ENCODE assay signal across 23 cellular contexts in genomic region chr11:95850137-95850536, GRCh38. TPM values are rescaled to one million over a fixed set of nuclear protein-coding genes. Genes with fewer than 3 reads are reported as not detected.
DNase-seq lines count a peak whose midpoint lies in the region; ATAC-seq, FAIRE-seq and TF ChIP-seq lines count a peak whose summit lies in the region.
"Had no signal": no experiment of that assay in that cellular context is flagged by ENCODE, and none has a peak within 500 bp of the region (broad histone marks: within the 10 kb centered on the region; RNA-seq: fewer than 3 reads in every experiment).

No MANE protein-coding gene starts in this region.

- H3K4me3 ChIP-seq in ACC112 (ENCODE audit: low read depth, low read length) (no peak overlapping the region), PC-9 (no peak overlapping the region), fibroblast of mammary gland (ENCODE audit: control insufficient read depth, low read depth, low read length) (no peak overlapping the region)
- H3K4me3 ChIP-seq: K562, SJCRH30 had no signal

- H3K36me3 Mint-ChIP-seq in stimulated activated memory B cell treated with anti-CD40 and anti-IgM and Interleukin-4, amounts not matched to agents 10 μg/mL and 1 μg/mL and 100 μg/mL, for 72 hours = peaks cover 15% of the 10 kb centered on the region

- no peak overlapping the region for H3K4me2 ChIP-seq in PC-9

- H2AFZ ChIP-seq in ACC112 (ENCODE audit: low read length, unreplicated experiment) = no peak overlapping the region
- H2AFZ ChIP-seq in PC-9 = no peak overlapping the region

- H3K9me2 ChIP-seq in PC-9 (ENCODE audit: insufficient read depth) = no peaks in the 10 kb centered on the region

- peak overlapping the region; percentile 9 for H3K27ac Mint-ChIP-seq in stimulated activated memory B cell treated with anti-CD40 and anti-IgM and Interleukin-4, amounts not matched to agents 10 μg/mL and 1 μg/mL and 100 μg/mL, for 72 hours

- peaks cover 23% of the 10 kb centered on the region for H3K4me1 ChIP-seq in ACC112 (ENCODE audit: control insufficient read depth, insufficient read depth, low read length, unreplicated experiment)
- no peaks in the 10 kb centered on the region; the same call in 1 of the 2 replicates for H3K4me1 ChIP-seq in PC-9 (replicated peaks; ENCODE audit: insufficient read depth)
- H3K4me1 ChIP-seq: SJCRH30 had no signal

- no peaks in the 10 kb centered on the region for H3K27me3 ChIP-seq in ACC112 (ENCODE audit: insufficient read depth, low read length)
- no peaks in the 10 kb centered on the region for H3K27me3 ChIP-seq in PC-9 (ENCODE audit: insufficient read depth, low read depth)
- H3K27me3 ChIP-seq: SJCRH30 had no signal

- H3K79me2 ChIP-seq in ACC112 (ENCODE audit: control insufficient read depth, insufficient read depth, low read length, unreplicated experiment) (no peaks in the 10 kb centered on the region), PC-9 (ENCODE audit: low read depth) (no peaks in the 10 kb centered on the region)

- no peaks in the 10 kb centered on the region for H3K9me3 Mint-ChIP-seq in stimulated activated memory B cell treated with anti-CD40 and anti-IgM and Interleukin-4, amounts not matched to agents 10 μg/mL and 1 μg/mL and 100 μg/mL, for 72 hours
- H3K9me3 Mint-ChIP-seq: CD8-positive, alpha-beta memory T cell had no signal

- no peak for DNase-seq in PC-9
- peak; percentile 27 for DNase-seq in fibroblast of mammary gland (ENCODE audit: low read depth)
- DNase-seq in NCI-H187 treated with DMSO at 0.1 percent for 48 hours (lab: John Stamatoyannopoulos, UW) = no peak
- no peak for DNase-seq in frontal cortex (ENCODE audit: low spot score in 2 of 2)
- no peak for DNase-seq in HTR-8/SVneo (ENCODE audit: insufficient read length, low spot score)
- DNase-seq: 8988T; Calu3; CD8-positive, alpha-beta memory T cell; DMS153; NCI-H1092; NCI-H1436; NCI-H2029; NCI-H524; NCI-H774; NK-92 treated with Interleukin-12 subunit alpha and Interleukin-12 subunit beta, amount 100 ng/mL, for 24 hours; SJCRH30 had no signal

- TF ChIP-seq CTCF in PC-9 (conservative IDR thresholded peaks at IDR 0.05) (no peak), fibroblast of mammary gland (conservative IDR thresholded peaks at IDR 0.05; ENCODE audit: control insufficient read depth, insufficient read depth, low read depth, low read length) (no peak)

- POLR2A ChIA-PET in PC-9 (lab: Charles Lee; ENCODE audit: unreplicated experiment) = no interaction called here

- intact Hi-C loops in PC-9 (cut with micrococcal nuclease; ENCODE audit: unreplicated experiment) = no loop called here

- FAIRE-seq in frontal cortex (lab: Jason Lieb, UNC) = no peak
- FAIRE-seq in HTR-8/SVneo (lab: Jason Lieb, UNC) = no peak
- FAIRE-seq: G401.6, H54, K562, RCC 7860 had no signal

- no TSS peak for BruUV-seq in PC-9 (replicated peaks; lab: Mats Ljungman, UMichigan)

- H3K27ac ChIP-seq in ACC112 (ENCODE audit: low read depth, low read length) = peak overlapping the region; percentile 83
- peak overlapping the region; percentile 16 for H3K27ac ChIP-seq in PC-9
- H3K27ac ChIP-seq: C4-2B, SJCRH30 had no signal

- no peaks in the 10 kb centered on the region for H4K20me1 ChIP-seq in PC-9 (ENCODE audit: insufficient read depth)

- no peak for ATAC-seq in stimulated activated memory B cell treated with anti-CD40 and anti-IgM and Interleukin-4, amounts not matched to agents 10 μg/mL and 1 μg/mL and 100 μg/mL, for 72 hours
- ATAC-seq: K562 had no signal

- no peak overlapping the region for H3K4me3 Mint-ChIP-seq in stimulated activated memory B cell treated with anti-CD40 and anti-IgM and Interleukin-4, amounts not matched to agents 10 μg/mL and 1 μg/mL and 100 μg/mL, for 72 hours
- H3K4me3 Mint-ChIP-seq: CD8-positive, alpha-beta memory T cell had no signal

- H3F3A ChIP-seq in PC-9 (ENCODE audit: insufficient read depth, low read depth) = peaks cover 18% of the 10 kb centered on the region; the same call in 1 of the 2 replicates

- CTCF ChIA-PET in PC-9 (lab: Charles Lee) = interaction anchor here (0.6 to 1.9 kb wide), 5 partner anchors 59 to 717 kb away, joined by 3 to 17 read pairs (median 4); partner anchors contain the start of gene MAML2

- H3K9me3 ChIP-seq in PC-9 (ENCODE audit: insufficient read depth, low read depth) = no peaks in the 10 kb centered on the region
- H3K9me3 ChIP-seq: SJCRH30 had no signal

- H3K27me3 Mint-ChIP-seq in stimulated activated memory B cell treated with anti-CD40 and anti-IgM and Interleukin-4, amounts not matched to agents 10 μg/mL and 1 μg/mL and 100 μg/mL, for 72 hours = no peaks in the 10 kb centered on the region
- H3K27me3 Mint-ChIP-seq: CD8-positive, alpha-beta memory T cell had no signal

- H3K4me1 Mint-ChIP-seq in stimulated activated memory B cell treated with anti-CD40 and anti-IgM and Interleukin-4, amounts not matched to agents 10 μg/mL and 1 μg/mL and 100 μg/mL, for 72 hours = peaks cover 6% of the 10 kb centered on the region
- H3K4me1 Mint-ChIP-seq: CD8-positive, alpha-beta memory T cell had no signal

- H3K36me3 ChIP-seq in ACC112 (ENCODE audit: insufficient read depth, low read length) = peaks cover 20% of the 10 kb centered on the region
- peaks cover 45% of the 10 kb centered on the region for H3K36me3 ChIP-seq in PC-9 (ENCODE audit: low read depth)

RNA-seq across cellular contexts. Expression of gene CEP57, which starts 59.8 kb away (rescaled TPM):
- 62.1 and 64.5 TPM in 2 replicates for total RNA-seq in PC-9 (2021)
- total RNA-seq in frontal cortex = 101 TPM
